28 cellular contexts compared by ENCODE assay signal in the genomic region with DNA sequence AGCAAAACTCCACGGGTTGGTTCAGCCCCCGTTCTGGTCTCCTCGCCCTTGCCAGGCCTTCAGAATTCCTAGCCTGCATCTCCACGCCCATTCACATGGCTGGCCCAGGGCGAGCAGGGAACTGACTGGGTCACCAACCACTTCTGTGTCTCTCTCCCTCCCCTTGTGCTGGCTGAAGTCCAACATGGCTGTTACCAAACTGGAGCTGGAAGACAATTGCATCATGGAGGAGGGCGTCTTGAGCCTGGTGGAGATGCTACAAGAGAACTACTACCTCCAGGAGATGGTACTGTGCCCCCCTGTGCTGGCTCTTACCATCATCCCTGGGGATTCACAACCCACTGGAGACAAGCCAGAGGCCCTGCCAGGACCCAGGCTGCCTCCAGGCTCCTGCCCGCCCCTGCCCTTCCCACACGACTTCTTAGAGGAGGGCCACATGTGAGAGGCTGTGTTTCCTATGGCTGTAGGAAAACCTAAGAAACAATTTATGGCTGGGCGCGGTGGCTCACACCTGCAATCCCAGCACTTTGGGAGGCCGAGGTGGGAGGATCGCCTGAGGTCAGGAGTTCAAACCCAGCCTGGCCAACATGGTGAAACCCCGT. TPM values are rescaled to one million over a fixed set of nuclear protein-coding genes. Genes with fewer than 3 reads are reported as not detected.
A peak's percentile ranks its signal among the peaks of the same experiment; 100 is the strongest.
DNase-seq lines count a peak whose midpoint lies in the region; ATAC-seq, FAIRE-seq and TF ChIP-seq lines count a peak whose summit lies in the region.
"Had no signal": no experiment of that assay in that cellular context is flagged by ENCODE, and none has a peak within 500 bp of the region (broad histone marks: within the 10 kb centered on the region; RNA-seq: fewer than 3 reads in every experiment).

No MANE protein-coding gene starts in this region.

- H3K9ac ChIP-seq in PC-3 (ENCODE audit: low read length), result no peak overlapping the region

- H3K36me3 Mint-ChIP-seq in Calu3 (ENCODE audit: insufficient read depth, unreplicated experiment), result no peaks in the 10 kb centered on the region
- H3K36me3 Mint-ChIP-seq: type B pancreatic cell, WTC11 had no signal

- no peaks in the 10 kb centered on the region for H3F3A ChIP-seq in PC-3 (ENCODE audit: low read length, unreplicated experiment)

- peaks cover 19% of the 10 kb centered on the region for H3K4me1 Mint-ChIP-seq in Calu3 (ENCODE audit: low read depth, unreplicated experiment)

- no peak overlapping the region for H3K4me3 Mint-ChIP-seq in Calu3 (ENCODE audit: low read depth, unreplicated experiment)
- H3K4me3 Mint-ChIP-seq: HFFc6, type B pancreatic cell, WTC11 had no signal

- TF ChIP-seq CTCF in Calu3 (IDR thresholded peaks at IDR 0.05; ENCODE audit: unreplicated experiment), result no peak
- no peak for TF ChIP-seq CTCF in pancreas (IDR thresholded peaks at IDR 0.05)
- no peak for TF ChIP-seq CTCF in PC-3 (conservative IDR thresholded peaks at IDR 0.05; ENCODE audit: low read depth, low read length)

- no peak overlapping the region for H3K4me2 ChIP-seq in PC-3 (ENCODE audit: low read length)

- DNase-seq in Calu3, result peak; percentile 15
- no peak for DNase-seq in HTR-8/SVneo (ENCODE audit: insufficient read length, low spot score)
- peak; percentile 53 for DNase-seq in left lobe of liver (ENCODE audit: low spot score)
- peak in 5 of 6 donors; percentile 37 to 66 (median 48) for DNase-seq in pancreas
- no peak for DNase-seq in PC-3
- no peak for DNase-seq in NCI-H1092 (lab: John Stamatoyannopoulos, UW)
- DNase-seq: activated CD4-positive, alpha-beta T cell treated with anti-CD3 and anti-CD28 coated beads, Interleukin-2, amount 50 U/mL, for 48 hours; activated gamma-delta T cell; DMS79 treated with DMSO at 0.1 percent for 48 hours; gastrocnemius medialis; HFFc6; kidney; NCI-H1930; NCI-H446 treated with DMSO at 0.1 percent for 48 hours; stimulated activated CD4-positive, alpha-beta T cell treated with anti-CD3 and anti-CD28 coated beads, Interleukin-12 subunit alpha, Interleukin-12 subunit beta, amount 100 ng/mL, for 4 hours; stomach had no signal

- H3K9me2 ChIP-seq in PC-3 (replicated peaks; ENCODE audit: low read length), result no peaks in the 10 kb centered on the region

- no peaks in the 10 kb centered on the region for H3K79me2 ChIP-seq in PC-3 (ENCODE audit: low read length)

- 79 to 81% methylated on average over 13 of the region's 13 CpGs for WGBS in pancreas, 2 donors

- CTCF ChIA-PET in Calu3 (lab: Charles Lee) (no interaction called here), PC-3 (lab: Charles Lee) (no interaction called here)

- H3K27me3 ChIP-seq in pancreas (no peaks in the 10 kb centered on the region), PC-3 (ENCODE audit: low read length) (peaks cover 59% of the 10 kb centered on the region)
- H3K27me3 ChIP-seq: gastrocnemius medialis, stomach had no signal

- FAIRE-seq in HTR-8/SVneo (lab: Jason Lieb, UNC) (peak; percentile 51), pancreas (lab: Jason Lieb, UNC) (no peak)
- FAIRE-seq: kidney had no signal

- H3K9me3 Mint-ChIP-seq in Calu3 (ENCODE audit: low read depth, unreplicated experiment), result no peaks in the 10 kb centered on the region
- H3K9me3 Mint-ChIP-seq: HFFc6, type B pancreatic cell, WTC11 had no signal

- H3K4me1 ChIP-seq in pancreas (peaks cover 37 to 57% (median 57%) of the 10 kb centered on the region in 3 donors), PC-3 (ENCODE audit: insufficient read depth, low read length) (no peaks in the 10 kb centered on the region)
- H3K4me1 ChIP-seq: gastrocnemius medialis had no signal

- no peaks in the 10 kb centered on the region for H3K9me3 ChIP-seq in pancreas
- no peaks in the 10 kb centered on the region for H3K9me3 ChIP-seq in PC-3 (ENCODE audit: low read length)
- H3K9me3 ChIP-seq: gastrocnemius medialis, stomach had no signal

- no peaks in the 10 kb centered on the region for H3K27me3 Mint-ChIP-seq in Calu3 (ENCODE audit: unreplicated experiment)

- POLR2A ChIA-PET in PC-3 (lab: Charles Lee; ENCODE audit: unreplicated experiment), result no interaction called here

- ATAC-seq in left lobe of liver, result no peak
- ATAC-seq in pancreas, result peak in 1 of 4 donors; percentile 6
- ATAC-seq in PC-3, result no peak
- no peak for ATAC-seq in GM19397 (IDR thresholded peaks at IDR 0.05; ENCODE audit: unreplicated experiment)
- no peak for ATAC-seq in GM21360 (IDR thresholded peaks at IDR 0.05; ENCODE audit: unreplicated experiment)
- ATAC-seq: gastrocnemius medialis, Panc1, WTC11 had no signal

- H3K4me3 ChIP-seq in pancreas (no peak overlapping the region), PC-3 (ENCODE audit: low read length) (no peak overlapping the region)
- H3K4me3 ChIP-seq: gastrocnemius medialis, SK-N-MC, stomach had no signal

- H3K27ac ChIP-seq in pancreas (peak overlapping the region in 1 of 4 donors; percentile 31), PC-3 (ENCODE audit: low read length) (no peak overlapping the region)
- H3K27ac ChIP-seq: epithelial cell of prostate, gastrocnemius medialis, SK-N-MC, stomach had no signal

- no peak overlapping the region for H3K27ac Mint-ChIP-seq in Calu3 (ENCODE audit: unreplicated experiment)
- H3K27ac Mint-ChIP-seq: HFFc6, type B pancreatic cell, WTC11 had no signal

- H4K20me1 ChIP-seq in PC-3 (ENCODE audit: low read length), result no peaks in the 10 kb centered on the region

- BruUV-seq in Calu3 (replicated peaks; lab: Mats Ljungman, UMichigan) (no TSS peak), PC-3 (replicated peaks; lab: Mats Ljungman, UMichigan) (no TSS peak)

- no peaks in the 10 kb centered on the region for H3K36me3 ChIP-seq in pancreas
- no peaks in the 10 kb centered on the region for H3K36me3 ChIP-seq in PC-3 (ENCODE audit: low read depth, low read length)
- H3K36me3 ChIP-seq: gastrocnemius medialis, stomach had no signal

- no peak overlapping the region for H2AFZ ChIP-seq in PC-3 (ENCODE audit: low read length)

- intact Hi-C loops in Calu3 (cut with micrococcal nuclease; ENCODE audit: unreplicated experiment) (no loop called here), pancreas (cut with DNase I) (no loop called here), PC-3 (cut with micrococcal nuclease) (no loop called here)

RNA-seq across cellular contexts. Expression of a gene that starts 9.9 kb away (rescaled TPM):
- total RNA-seq in Calu3 (2022), result not detected in 2 replicates
- not detected for total RNA-seq in left lobe of liver
- not detected for total RNA-seq in pancreas
- under 1 TPM in 1 of 2 donors, not detected in 1; 0.07 TPM for polyA plus RNA-seq in pancreas
- total RNA-seq in PC-3 (2014; rRNA removed), result not detected in 2 replicates
- total RNA-seq: cardiac septum; gastrocnemius medialis; HFFc6; kidney; mesenteric fat pad; pulmonary artery endothelial cell; stomach; T-helper 2 cell treated with Interferon-gamma antibody and Interleukin-4, amounts not matched to agents 100 ng/mL and 5 ng/mL, for 36 hours; WTC11 had no signal
- polyA plus RNA-seq: neural cell, stomach had no signal

RNA-seq across cellular contexts. Expression of a gene that starts 23.4 kb away (rescaled TPM):
- total RNA-seq in Calu3 (2022), result 19.8 and 26.3 TPM in 2 replicates
- total RNA-seq in left lobe of liver, result 22.2 TPM
- total RNA-seq in pancreas, result 10 to 100 TPM; 25.8 to 40.1 (median 32.4) TPM
- polyA plus RNA-seq in pancreas, result 10 to 100 TPM; 28.9 to 30.6 TPM
- 9.2 and 12.4 TPM in 2 replicates for total RNA-seq in PC-3 (2014; rRNA removed)

Comparison
In these comparisons a context has a peak if more than half of its experiments do, and no peak if none do; other contexts are left out.
1. DNase-seq: peak in Calu3 (single experiment), left lobe of liver (single experiment) and pancreas (5 of 6); none in HTR-8/SVneo (single experiment), PC-3 (single experiment) and NCI-H1092 (single experiment).